ENCODE assay signal across 12 cellular contexts in the genomic region with DNA sequence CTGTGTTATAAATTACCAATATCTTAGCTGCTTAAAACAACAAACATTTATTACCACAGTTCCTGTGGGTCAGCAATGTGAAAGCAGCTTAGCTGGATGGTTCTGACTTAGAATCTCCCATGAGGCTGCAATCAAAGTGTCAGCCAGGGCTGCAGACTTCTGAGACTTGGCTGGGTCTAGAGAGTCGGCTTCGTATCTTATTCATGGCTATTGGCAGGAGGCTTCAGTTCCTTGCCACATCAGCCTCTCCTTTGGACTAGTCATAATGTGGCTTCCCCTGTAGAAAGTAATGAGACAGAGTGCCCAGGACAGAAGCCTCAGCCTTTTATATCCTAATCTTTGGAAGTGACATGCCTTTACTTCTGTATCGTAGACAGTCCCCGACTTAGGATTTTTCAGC. TPM values are rescaled to one million over a fixed set of nuclear protein-coding genes. Genes with fewer than 3 reads are reported as not detected.
DNase-seq lines count a peak whose midpoint lies in the region; ATAC-seq and TF ChIP-seq lines count a peak whose summit lies in the region.
"Had no signal": no experiment of that assay in that cellular context is flagged by ENCODE, and none has a peak within 500 bp of the region (broad histone marks: within the 10 kb centered on the region; RNA-seq: fewer than 3 reads in every experiment).

No MANE protein-coding gene starts in this region.

- H3K79me2 ChIP-seq in mesendoderm (ENCODE audit: control insufficient read depth, insufficient read depth, low read length), result peaks cover 20% of the 10 kb centered on the region

- no peak for TF ChIP-seq EP300 in gastroesophageal sphincter (IDR thresholded peaks at IDR 0.05)
- no peak for TF ChIP-seq EP300 in sigmoid colon (IDR thresholded peaks at IDR 0.05)

- H3K9ac ChIP-seq in adipocyte (ENCODE audit: low read length), result peak overlapping the region; percentile 44
- H3K9ac ChIP-seq in mesendoderm (ENCODE audit: low read length), result no peak overlapping the region

- H3K27me3 ChIP-seq in adipocyte (replicated peaks; ENCODE audit: control insufficient read depth, insufficient read depth, low read length) (no peaks in the 10 kb centered on the region), gastroesophageal sphincter (no peaks in the 10 kb centered on the region), sigmoid colon (no peaks in the 10 kb centered on the region), mesendoderm (ENCODE audit: insufficient read depth, low read length, poor library complexity) (no peaks in the 10 kb centered on the region)

- H4K8ac ChIP-seq in mesendoderm (ENCODE audit: low read depth, low read length), result no peak overlapping the region

- TF ChIP-seq POLR2A in gastroesophageal sphincter (IDR thresholded peaks at IDR 0.05) (no peak), sigmoid colon (IDR thresholded peaks at IDR 0.05) (no peak)

- no peak overlapping the region for H3K23ac ChIP-seq in mesendoderm (ENCODE audit: low read length)

- DNase-seq in ELR (ENCODE audit: low read depth) (peak; percentile 55), adipocyte (ENCODE audit: low read depth) (peak; percentile 9), sigmoid colon (peak; percentile 64), HuH-7.5 (ENCODE audit: low spot score) (no peak), inferior parietal cortex (ENCODE audit: extremely low spot score) (no peak), mesendoderm (no peak)
- no peak for DNase-seq in activated CD4-positive, CD25-positive, alpha-beta regulatory T cell (lab: John Stamatoyannopoulos, UW)
- DNase-seq: activated B cell treated with CpG ODN at 0.5 μM for 24 hours; CD4-positive, CD25-positive, alpha-beta regulatory T cell; midbrain; NCI-H1930 had no signal

- no peak overlapping the region for H3K4me2 ChIP-seq in mesendoderm (ENCODE audit: low read length)

- no peak overlapping the region for H2BK120ac ChIP-seq in mesendoderm (ENCODE audit: low read depth, low read length)

- TF ChIP-seq CTCF in gastroesophageal sphincter (IDR thresholded peaks at IDR 0.05) (no peak), sigmoid colon (IDR thresholded peaks at IDR 0.05) (no peak)

- H3K4me3 ChIP-seq in adipocyte (ENCODE audit: low read length) (peak overlapping the region; percentile 61), gastroesophageal sphincter (no peak overlapping the region), sigmoid colon (no peak overlapping the region), mesendoderm (ENCODE audit: low read length) (no peak overlapping the region)

- WGBS in gastroesophageal sphincter (ENCODE audit: low coverage in 1 of 2), 2 donors, result 70 to 77% methylated on average over 3 to 4 of the region's 4 CpGs
- WGBS in sigmoid colon, 2 donors, result 95% methylated on average over 4 of the region's 4 CpGs
- WGBS in mesendoderm (ENCODE audit: extremely low coverage, insufficient coverage, low lambda C conversion rate), result no CpG with 5 or more reads among the region's 4 CpGs

- H3K27ac ChIP-seq in gastroesophageal sphincter (no peak overlapping the region), sigmoid colon (no peak overlapping the region), mesendoderm (ENCODE audit: low read depth, low read length) (no peak overlapping the region)

- H3K18ac ChIP-seq in mesendoderm (ENCODE audit: low read length), result no peak overlapping the region

- peaks cover 37% of the 10 kb centered on the region for H3K4me1 ChIP-seq in adipocyte (ENCODE audit: control insufficient read depth, insufficient read depth, low read length)
- peaks cover 0 to 39% (median 0%) of the 10 kb centered on the region in 3 donors for H3K4me1 ChIP-seq in gastroesophageal sphincter
- peaks cover 0 to 12% (median 10%) of the 10 kb centered on the region in 4 donors for H3K4me1 ChIP-seq in sigmoid colon
- no peaks in the 10 kb centered on the region for H3K4me1 ChIP-seq in mesendoderm (ENCODE audit: control insufficient read depth, low read depth, low read length)

- H2BK15ac ChIP-seq in mesendoderm (replicated peaks; ENCODE audit: low read depth), result no peak overlapping the region

- peak; percentile 90 for ATAC-seq in gastroesophageal sphincter

- H3K36me3 ChIP-seq in adipocyte (ENCODE audit: control insufficient read depth, insufficient read depth, low read length, severe bottlenecking) (peaks cover 6% of the 10 kb centered on the region), gastroesophageal sphincter (no peaks in the 10 kb centered on the region), sigmoid colon (no peaks in the 10 kb centered on the region), mesendoderm (ENCODE audit: control insufficient read depth, insufficient read depth, low read length) (no peaks in the 10 kb centered on the region)

- no peak overlapping the region for H2BK5ac ChIP-seq in mesendoderm (ENCODE audit: low read length)

- H3K56ac ChIP-seq in mesendoderm (ENCODE audit: low read length), result no peak overlapping the region

- H2AK5ac ChIP-seq in mesendoderm (ENCODE audit: low read length), result no peak overlapping the region

- no peak overlapping the region for H4K5ac ChIP-seq in mesendoderm (ENCODE audit: low read length)

- H3K79me1 ChIP-seq in mesendoderm (ENCODE audit: low read length), result peaks cover 15% of the 10 kb centered on the region

- intact Hi-C loops in sigmoid colon (cut with DNase I), result no loop called here

- no peak overlapping the region for H3K4ac ChIP-seq in mesendoderm (ENCODE audit: low read depth, low read length)

- peaks cover 6% of the 10 kb centered on the region for H3K9me3 ChIP-seq in adipocyte (ENCODE audit: control insufficient read depth, low read length)
- peaks cover 0 to 8% (median 0%) of the 10 kb centered on the region in 3 donors for H3K9me3 ChIP-seq in gastroesophageal sphincter
- H3K9me3 ChIP-seq in sigmoid colon, result no peaks in the 10 kb centered on the region

RNA-seq across cellular contexts. Expression of a gene that starts 27.3 kb away (rescaled TPM):
- 10 to 100 TPM; 16.6 to 30.7 (median 21.0) TPM for total RNA-seq in gastroesophageal sphincter
- total RNA-seq in sigmoid colon, result 10 to 100 TPM; 11.5 to 19.6 (median 15.5) TPM
- 10 to 100 TPM; 42.2 to 68.0 (median 47.4) TPM for polyA plus RNA-seq in sigmoid colon
- polyA plus RNA-seq in mesendoderm (2013, experiment 1 of 2), result 73.1 TPM
- 72.8 TPM for polyA plus RNA-seq in mesendoderm (2013, experiment 2 of 2)

Comparison
In these comparisons a context has a peak if more than half of its experiments do, and no peak if none do; other contexts are left out.
1. DNase-seq: peak in ELR (single experiment), adipocyte (single experiment) and sigmoid colon (single experiment); none in HuH-7.5 (single experiment), inferior parietal cortex (single experiment), mesendoderm (single experiment) and activated CD4-positive, CD25-positive, alpha-beta regulatory T cell (0 of 4).